9 cellular contexts compared by ENCODE assay signal in genomic region chr17:82917656-82918345, GRCh38.
A peak's percentile ranks its signal among the peaks of the same experiment; 100 is the strongest.
DNase-seq lines count a peak whose midpoint lies in the region; ATAC-seq and TF ChIP-seq lines count a peak whose summit lies in the region.
"Had no signal": no experiment of that assay in that cellular context is flagged by ENCODE, and none has a peak within 500 bp of the region (broad histone marks: within the 10 kb centered on the region; RNA-seq: fewer than 3 reads in every experiment).

No MANE protein-coding gene starts in this region.

- H3K36me3 ChIP-seq in left lung: peaks cover 0 to 44% of the 10 kb centered on the region in 2 donors

- peak; percentile 29 for ATAC-seq in left lung
- ATAC-seq in GM18909 (IDR thresholded peaks at IDR 0.05; ENCODE audit: poor library complexity, unreplicated experiment): no peak

- peak; percentile 51 for TF ChIP-seq CTCF in HFF-Myc (IDR thresholded peaks at IDR 0.05; ENCODE audit: low read depth, low read length, missing control alignments)
- TF ChIP-seq CTCF in left lung (IDR thresholded peaks at IDR 0.05): peak; percentile 34 to 41

- H3K27ac ChIP-seq in left lung (no peak overlapping the region), caudate nucleus (ENCODE audit: low read depth, low read length) (no peak overlapping the region)
- H3K27ac ChIP-seq: skin epidermis had no signal

- H3K9me3 ChIP-seq in left lung: no peaks in the 10 kb centered on the region

- no peak overlapping the region for H3K4me3 ChIP-seq in HFF-Myc (replicated peaks; ENCODE audit: low read depth, low read length)
- no peak overlapping the region for H3K4me3 ChIP-seq in left lung
- H3K4me3 ChIP-seq: skin epidermis had no signal

- no peaks in the 10 kb centered on the region for H3K4me1 ChIP-seq in left lung

- no peaks in the 10 kb centered on the region for H3K27me3 ChIP-seq in left lung

- DNase-seq in AG08396 (ENCODE audit: low spot score): peak; percentile 49
- no peak for DNase-seq in HFF-Myc (ENCODE audit: extremely low read depth, low read depth)
- peak; percentile 45 for DNase-seq in activated T-cell treated with anti-CD3 and anti-CD28 coated beads, Interleukin-2, amount 50 U/mL, for 1 hour
- DNase-seq in left lung: peak in 1 of 2 donors; percentile 69
- no peak for DNase-seq in NCI-H2081 treated with DMSO at 0.1 percent for 48 hours (lab: John Stamatoyannopoulos, UW)
- DNase-seq in amygdala (lab: John Stamatoyannopoulos, UW): no peak
- no peak for DNase-seq in caudate nucleus (lab: John Stamatoyannopoulos, UW)

- intact Hi-C loops in left lung (cut with DNase I): no loop called here

Comparison
In these comparisons a context has a peak if more than half of its experiments do, and no peak if none do; other contexts are left out.
1. DNase-seq: peak in AG08396 (single experiment) and activated T-cell treated with anti-CD3 and anti-CD28 coated beads, Interleukin-2, amount 50 U/mL, for 1 hour (single experiment); none in HFF-Myc (single experiment), NCI-H2081 treated with DMSO at 0.1 percent for 48 hours (single experiment), amygdala (0 of 56) and caudate nucleus (0 of 61).